Comparison of ENCODE assay signal across 1 cellular context in genomic region chr15:100910119-100910518, GRCh38.
TF ChIP-seq lines count a peak whose summit lies in the region.

No MANE protein-coding gene starts in this region.

TF ChIP-seq in H1, 55 proteins besides CTCF, POLR2A, EP300 and RAD21 (continued from another document):
- TF ChIP-seq MAX (IDR thresholded peaks at IDR 0.05) (no peak), SIRT6 (IDR thresholded peaks at IDR 0.05; ENCODE audit: low read length) (no peak), SP2 (IDR thresholded peaks at IDR 0.05; ENCODE audit: low read length) (no peak), YY1 (IDR thresholded peaks at IDR 0.05; ENCODE audit: low read depth, low read length) (no peak), RBBP5 (IDR thresholded peaks at IDR 0.05; ENCODE audit: borderline replicate concordance, low read depth, low read length) (no peak), CBX5 (IDR thresholded peaks at IDR 0.05; ENCODE audit: low read depth, low read length) (no peak), ASH2L (IDR thresholded peaks at IDR 0.05; ENCODE audit: low read length) (no peak)
